8 cellular contexts compared by ENCODE assay signal in the genomic region with DNA sequence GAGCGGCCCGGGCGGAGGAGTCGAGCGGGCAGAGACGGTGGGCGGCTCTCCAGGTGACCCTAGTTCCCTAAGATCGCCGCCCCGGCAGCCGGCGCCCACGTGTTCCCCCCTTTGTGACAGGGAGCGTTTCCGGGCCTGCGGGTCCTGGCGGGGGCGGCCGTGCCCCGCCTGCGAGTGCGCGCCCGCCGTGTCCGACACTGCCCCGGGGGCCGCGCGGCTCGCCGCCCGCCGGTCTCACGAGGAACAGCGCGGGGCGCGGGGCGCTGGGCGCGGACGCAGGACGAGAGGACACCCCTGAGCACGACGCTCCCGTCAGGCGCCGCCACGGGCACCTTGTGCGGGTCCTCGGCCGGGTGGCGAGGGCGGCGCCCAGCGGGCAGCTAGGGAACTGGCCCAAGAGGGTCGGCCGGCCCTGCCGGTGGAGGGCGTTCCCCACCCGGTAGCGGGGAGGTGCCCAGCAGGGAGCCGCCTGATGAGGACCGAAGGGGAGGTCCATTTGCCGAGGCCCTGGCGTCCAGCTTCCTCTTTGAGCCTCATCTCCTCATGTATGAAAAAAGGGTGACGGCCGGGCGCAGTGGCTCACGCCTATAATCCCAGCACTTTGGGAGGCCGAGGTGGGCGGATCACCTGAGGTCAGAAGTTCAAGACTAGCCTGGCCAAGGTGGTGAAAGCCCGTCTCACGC. TPM values are rescaled to one million over a fixed set of nuclear protein-coding genes. Genes with fewer than 3 reads are reported as not detected.
A peak's percentile ranks its signal among the peaks of the same experiment; 100 is the strongest.
DNase-seq lines count a peak whose midpoint lies in the region; ATAC-seq and TF ChIP-seq lines count a peak whose summit lies in the region.

Gene VARS1, minus strand, starts transcription at position 137 of the 683 bp plus-strand sequence. CDS start 535 bp downstream, outside the sequence.

- H3K79me2 ChIP-seq in PC-3 (ENCODE audit: low read length), result peaks cover 44% of the 10 kb centered on the region

- 2% methylated on average over 49 of the region's 75 CpGs; no CpG with 5 or more reads in 1 of the 2 experiments for WGBS in IMR-90 (ENCODE audit: extremely low coverage in 2 of 2, insufficient read length in 1 of 2), 2 experiments

- peaks cover 0 to 47% of the 10 kb centered on the region in 2 experiments for H3K79me1 ChIP-seq in IMR-90 (ENCODE audit: low read depth in 1 of 2, low read length in 2 of 2)

- peak within 1 kb of the TSS; percentile 98 for H4K91ac ChIP-seq in IMR-90 (ENCODE audit: insufficient read depth, low read depth, low read length)

- in situ Hi-C loops in IMR-90 (cut with MboI; ENCODE audit: low sequenced_read_pairs), result no loop called here

- POLR2A ChIA-PET in IMR-90 (lab: Charles Lee; ENCODE audit: unreplicated experiment), result interaction anchor here (1.0 kb wide), 1 partner anchor 32 kb away, joined by 6 read pairs; the partner anchor contains the start of gene HSPA1B
- POLR2A ChIA-PET in PC-3 (lab: Charles Lee; ENCODE audit: unreplicated experiment), result interaction anchor here (0.7 to 0.9 kb wide), 4 partner anchors 18 to 35 kb away, joined by 3 to 6 read pairs (median 4); partner anchors contain the start of genes HSPA1A, HSPA1B, HSPA1L and VWA7

- peak; percentile 93 for DNase-seq in COR-L47 (lab: John Stamatoyannopoulos, UW)
- DNase-seq in IMR-90, result peak; percentile 84
- DNase-seq in PC-3, result peak; percentile 90
- DNase-seq in activated T-cell treated with anti-CD3 and anti-CD28 coated beads for 48 hours (ENCODE audit: low read depth), result peak; percentile 86
- DNase-seq in erythroblast (lab: John Stamatoyannopoulos, UW), result peak; percentile 93 to 96
- peak; percentile 67 for DNase-seq in stimulated activated CD8-positive, alpha-beta memory T cell treated with anti-CD3 and anti-CD28 coated beads, Interleukin-7, amount 100 ng/mL, for 24 hours (ENCODE audit: low read depth)

- H3K4me1 ChIP-seq in IMR-90 (ENCODE audit: control insufficient read depth, insufficient read depth, low read length), result no peaks in the 10 kb centered on the region; the same call in 1 of the 2 replicates
- peaks cover 24% of the 10 kb centered on the region for H3K4me1 ChIP-seq in PC-3 (ENCODE audit: insufficient read depth, low read length)
- H3K4me1 ChIP-seq in muscle layer of colon (ENCODE audit: insufficient read depth, low read length), result peaks cover 11% of the 10 kb centered on the region

- peak within 1 kb of the TSS; percentile 100 for H2BK5ac ChIP-seq in IMR-90 (ENCODE audit: low read depth, low read length, poor library complexity, severe bottlenecking)

- H3K36me3 ChIP-seq in IMR-90 (ENCODE audit: control insufficient read depth, insufficient read depth, low read length) (peaks cover 15% of the 10 kb centered on the region), PC-3 (ENCODE audit: low read depth, low read length) (peaks cover 14% of the 10 kb centered on the region), muscle layer of colon (ENCODE audit: insufficient read depth, low read length) (peaks cover 8% of the 10 kb centered on the region)

- peak within 1 kb of the TSS; percentile 93 for H3K9ac ChIP-seq in IMR-90 (ENCODE audit: low read depth, low read length)
- H3K9ac ChIP-seq in PC-3 (ENCODE audit: low read length), result peak within 1 kb of the TSS; percentile 99
- H3K9ac ChIP-seq in muscle layer of colon (ENCODE audit: low read length), result peak within 1 kb of the TSS; percentile 94

- H3K4me3 ChIP-seq in IMR-90 (ENCODE audit: insufficient read depth, low read depth, low read length), result peak within 1 kb of the TSS; percentile 77
- peak within 1 kb of the TSS; percentile 87 for H3K4me3 ChIP-seq in PC-3 (ENCODE audit: low read length)
- peak within 1 kb of the TSS; percentile 93 to 99 for H3K4me3 ChIP-seq in muscle layer of colon (ENCODE audit: low read depth in 1 of 2, low read length in 2 of 2)

- H3K4ac ChIP-seq in IMR-90 (ENCODE audit: low read depth, low read length), result peak within 1 kb of the TSS; percentile 98

- H4K8ac ChIP-seq in IMR-90 (ENCODE audit: low read depth in 2 of 2, low read length in 2 of 2), result peak within 1 kb of the TSS; percentile 81 to 94

- no peaks in the 10 kb centered on the region for H3K27me3 ChIP-seq in IMR-90 (ENCODE audit: control insufficient read depth, insufficient read depth, low read length)
- H3K27me3 ChIP-seq in PC-3 (ENCODE audit: low read length), result no peaks in the 10 kb centered on the region
- no peaks in the 10 kb centered on the region for H3K27me3 ChIP-seq in muscle layer of colon (ENCODE audit: control insufficient read depth in 1 of 2, insufficient read depth in 2 of 2, low read length in 2 of 2)

- BruUV-seq in IMR-90 (replicated peaks; lab: Mats Ljungman, UMichigan) (no TSS peak), PC-3 (replicated peaks; lab: Mats Ljungman, UMichigan) (no TSS peak)

- 0 out of 2 replicates have a peak, but pooled peaks cover 3% of the 10 kb centered on the region for H3K9me1 ChIP-seq in IMR-90 (ENCODE audit: insufficient read depth, low read length)

- H2AK9ac ChIP-seq in IMR-90 (replicated peaks; ENCODE audit: low read depth, low read length, poor library complexity), result peak within 1 kb of the TSS; percentile 100

- H3K4me2 ChIP-seq in IMR-90 (ENCODE audit: low read depth, low read length) (peak within 1 kb of the TSS; percentile 98), PC-3 (ENCODE audit: low read length) (peak within 1 kb of the TSS; percentile 95)

- intact Hi-C loops in IMR-90 (cut with micrococcal nuclease) (loop anchor here (1.0 to 2.0 kb wide), 2 partner anchors 32 to 57 kb away; partner anchors contain the start of gene HSPA1B), PC-3 (cut with micrococcal nuclease) (loop anchor here (2.0 kb wide), 2 partner anchors 19 to 35 kb away; partner anchors contain the start of genes HSPA1A and HSPA1L)

- H2BK20ac ChIP-seq in IMR-90 (ENCODE audit: low read depth, low read length), result 0 out of 2 replicates have a peak within 1 kb of the TSS, but pooled peaks have one; percentile 21

- peak within 1 kb of the TSS; percentile 98 for H2AK5ac ChIP-seq in IMR-90 (ENCODE audit: low read depth, low read length)

- H3F3A ChIP-seq in PC-3 (ENCODE audit: low read length, unreplicated experiment), result no peaks in the 10 kb centered on the region

- peak within 1 kb of the TSS; percentile 95 for H2BK120ac ChIP-seq in IMR-90 (ENCODE audit: low read depth, low read length)

- H3K23ac ChIP-seq in IMR-90 (ENCODE audit: low read depth, low read length), result peak within 1 kb of the TSS; percentile 92

- H3K18ac ChIP-seq in IMR-90 (ENCODE audit: low read depth, low read length), result peak within 1 kb of the TSS; percentile 50

- dilution Hi-C loops in IMR-90 (cut with HindIII; ENCODE audit: low sequenced_read_pairs, unreplicated experiment), result no loop called here

- no peaks in the 10 kb centered on the region for H4K20me1 ChIP-seq in IMR-90 (ENCODE audit: insufficient read depth, low read length)
- H4K20me1 ChIP-seq in PC-3 (ENCODE audit: low read length), result no peaks in the 10 kb centered on the region

- H4K5ac ChIP-seq in IMR-90 (ENCODE audit: low read depth, low read length), result peak within 1 kb of the TSS; percentile 79

- peak within 1 kb of the TSS; percentile 92 for H3K14ac ChIP-seq in IMR-90 (replicated peaks; ENCODE audit: low read depth, low read length)

- H2BK15ac ChIP-seq in IMR-90 (ENCODE audit: low read depth, low read length), result peak within 1 kb of the TSS; percentile 58; the same call in 1 of the 3 replicates

- peak within 1 kb of the TSS; percentile 80 for H3K56ac ChIP-seq in IMR-90 (ENCODE audit: extremely low read depth, insufficient read depth, low read length)

- TF ChIP-seq CTCF in IMR-90 (conservative IDR thresholded peaks at IDR 0.05; ENCODE audit: low read depth, low read length) (peak; percentile 97), PC-3 (conservative IDR thresholded peaks at IDR 0.05; ENCODE audit: low read depth, low read length) (peak; percentile 70)

- H3K9me3 ChIP-seq in IMR-90 (ENCODE audit: control insufficient read depth, insufficient read depth, low read length) (no peaks in the 10 kb centered on the region), PC-3 (ENCODE audit: low read length) (no peaks in the 10 kb centered on the region), muscle layer of colon (ENCODE audit: low read length) (no peaks in the 10 kb centered on the region)

- no peaks in the 10 kb centered on the region for H3K9me2 ChIP-seq in PC-3 (replicated peaks; ENCODE audit: low read length)

- CTCF ChIA-PET in IMR-90 (lab: Yijun Ruan, JAX), result interaction anchor here (1.0 to 1.6 kb wide), 3 partner anchors 11 to 32 kb away, joined by 4 to 10 read pairs (median 4); partner anchors contain the start of genes HSPA1B and LSM2
- CTCF ChIA-PET in PC-3 (lab: Charles Lee), result interaction anchor here (0.6 to 1.1 kb wide), 4 partner anchors 11 to 61 kb away, joined by 3 to 8 read pairs (median 4); partner anchors contain the start of genes HSPA1B and LSM2

- TF ChIP-seq RAD21 in IMR-90 (IDR thresholded peaks at IDR 0.05; ENCODE audit: low read length), result peak; percentile 53

- peak within 1 kb of the TSS; percentile 97 for H3K27ac ChIP-seq in IMR-90 (ENCODE audit: insufficient read depth, low read length)
- H3K27ac ChIP-seq in PC-3 (ENCODE audit: low read length), result peak within 1 kb of the TSS; percentile 84
- H3K27ac ChIP-seq in muscle layer of colon (ENCODE audit: low read depth, low read length), result peak within 1 kb of the TSS; percentile 95

- H2AFZ ChIP-seq in IMR-90 (replicated peaks; ENCODE audit: low read length, poor library complexity) (peak within 1 kb of the TSS; percentile 100), PC-3 (ENCODE audit: low read length) (peak within 1 kb of the TSS; percentile 91)

- TF ChIP-seq POLR2A in IMR-90 (IDR thresholded peaks at IDR 0.05; ENCODE audit: low read depth, low read length) (peak; percentile 44; the same call in 1 of the 2 replicates), erythroblast (IDR thresholded peaks at IDR 0.05; ENCODE audit: low read length) (peak; percentile 71)

- ATAC-seq in GM21390 (IDR thresholded peaks at IDR 0.05; ENCODE audit: unreplicated experiment) (peak; percentile 78), IMR-90 (ENCODE audit: low read depth) (peak; percentile 96), PC-3 (peak; percentile 74)

TF ChIP-seq in IMR-90, 13 proteins besides CTCF, POLR2A, EP300 and RAD21 (continues in another document):
- TF ChIP-seq FOS (IDR thresholded peaks at IDR 0.05; ENCODE audit: low read depth, low read length) (no peak), SMC3 (IDR thresholded peaks at IDR 0.05; ENCODE audit: low read depth, low read length) (peak; percentile 61), RFX5 (IDR thresholded peaks at IDR 0.05; ENCODE audit: low read depth, low read length) (no peak)

RNA-seq across cellular contexts. Expression of gene VARS1, which starts in this region (rescaled TPM):
- total RNA-seq in IMR-90 (2012; rRNA removed) (32.2 and 41.2 TPM in 2 replicates), PC-3 (2014; rRNA removed) (89.8 and 130 TPM in 2 replicates)
- 39.6 and 42.0 TPM in 2 replicates for polyA plus RNA-seq in IMR-90 (2012; rRNA removed)
- 25.0 and 31.3 TPM in 2 replicates for polyA plus RNA-seq in IMR-90 (2012; cell fraction: cytosol; rRNA removed)
- polyA plus RNA-seq in IMR-90 (2012; cell fraction: nucleus; rRNA removed; ENCODE audit: low replicate concordance), result 49.4 and 162 TPM in 2 replicates

Comparison
In these comparisons a context has a peak if more than half of its experiments do, and no peak if none do; other contexts are left out.
1. Peak in every context shown above with its lines: DNase-seq, ATAC-seq, H3K4me3 ChIP-seq and H3K27ac ChIP-seq.